Comparison of ENCODE assay signal across 8 cellular contexts in genomic region chr10:119207713-119208552, GRCh38. TPM values are rescaled to one million over a fixed set of nuclear protein-coding genes. Genes with fewer than 3 reads are reported as not detected.
DNase-seq lines count a peak whose midpoint lies in the region; ATAC-seq, FAIRE-seq and TF ChIP-seq lines count a peak whose summit lies in the region.

No MANE protein-coding gene starts in this region.

- TF ChIP-seq EP300 in HepG2 (IDR thresholded peaks at IDR 0.05; ENCODE audit: low read depth in 2 of 2, low read length in 2 of 2) (no peak), HepG2 (CRISPR knock-in tag; IDR thresholded peaks at IDR 0.05; ENCODE audit: borderline replicate concordance) (no peak)

- H3K27ac ChIP-seq in Karpas-422 (ENCODE audit: low read length) (peak overlapping the region; percentile 34; the same call in 1 of the 2 replicates), HepG2 (ENCODE audit: extremely low read length, insufficient read depth, low read length) (peak overlapping the region; percentile 71)

- no TSS peak for BruUV-seq in HepG2 (replicated peaks; lab: Mats Ljungman, UMichigan)

- intact Hi-C loops in HepG2 (cut with micrococcal nuclease; ENCODE audit: unreplicated experiment): loop anchor here (2.0 kb wide), 1 partner anchor 115 kb away; no protein-coding TSS in a partner anchor

- DNase-seq in C1 segment of cervical spinal cord (lab: John Stamatoyannopoulos, UW) (peak in 10 of 14 donors; percentile 25 to 75 (median 60)), Karpas-422 (peak; percentile 70), dermis blood vessel endothelial cell (peak; percentile 71), HepG2 (ENCODE audit: low spot score) (peak; percentile 65), GF-D8 (lab: John Stamatoyannopoulos, UW) (no peak)
- DNase-seq in activated CD4-positive, alpha-beta T cell treated with anti-CD3 and anti-CD28 coated beads for 1 hour: peak; percentile 23
- peak; percentile 42 for DNase-seq in stimulated activated CD4-positive, alpha-beta T cell treated with anti-CD3 and anti-CD28 coated beads, Interleukin-4, amount 100 ng/mL, for 24 hours

- FAIRE-seq in HepG2 (lab: Jason Lieb, UNC): peak; percentile 72

- H3K9me3 ChIP-seq in Karpas-422 (ENCODE audit: low read length) (no peaks in the 10 kb centered on the region), HepG2 (ENCODE audit: low read length) (no peaks in the 10 kb centered on the region)

- ATAC-seq in GM21447 (IDR thresholded peaks at IDR 0.05; ENCODE audit: unreplicated experiment) (peak; percentile 4), HepG2 (peak; percentile 52)

- in situ Hi-C loops in HepG2 (cut with HindIII; ENCODE audit: extremely low pct_ligation_motif_present, low pct_unique_long_range_greater_than_20kb): no loop called here

- H3K36me3 ChIP-seq in Karpas-422 (ENCODE audit: insufficient read depth, low read length): no peaks in the 10 kb centered on the region
- H3K36me3 ChIP-seq in HepG2 (replicated peaks in 1 of 2; ENCODE audit: control insufficient read depth in 1 of 2, insufficient read depth in 2 of 2, low read length in 2 of 2): peaks cover 0 to 6% of the 10 kb centered on the region in 2 experiments; a peak in 2 of 5 replicates

- TF ChIP-seq RAD21 in HepG2 (CRISPR knock-in tag; IDR thresholded peaks at IDR 0.05): no peak

- peak overlapping the region; percentile 90 for H3K4me3 ChIP-seq in Karpas-422 (ENCODE audit: low read length)
- H3K4me3 ChIP-seq in HepG2 (replicated peaks in 1 of 3; ENCODE audit: insufficient read depth in 1 of 3, low read depth in 2 of 3, low read length in 3 of 3): peak overlapping the region; percentile 75 to 97 (median 95)

- H3K79me2 ChIP-seq in Karpas-422 (ENCODE audit: low read length) (no peaks in the 10 kb centered on the region), HepG2 (ENCODE audit: insufficient read depth, low read length) (peaks cover 37% of the 10 kb centered on the region)

- POLR2A ChIA-PET in HepG2 (lab: Yijun Ruan, JAX): interaction anchor here (0.6 to 5.2 kb wide), 20 partner anchors 10 to 237 kb away, joined by 3 to 51 read pairs (median 5); no protein-coding TSS in a partner anchor

- H3K4me1 ChIP-seq in Karpas-422 (ENCODE audit: low read length) (peaks cover 31% of the 10 kb centered on the region), HepG2 (ENCODE audit: insufficient read depth, low read length) (peaks cover 53% of the 10 kb centered on the region)

- WGBS in HepG2 (ENCODE audit: low lambda C conversion rate): 2% methylated on average over 27 of the region's 62 CpGs

- no peaks in the 10 kb centered on the region for H3K9me2 ChIP-seq in Karpas-422 (replicated peaks; ENCODE audit: insufficient read depth, low read length)

- no peaks in the 10 kb centered on the region for H3K27me3 ChIP-seq in Karpas-422 (ENCODE audit: low read length)
- H3K27me3 ChIP-seq in HepG2 (ENCODE audit: control insufficient read depth in 1 of 2, insufficient read depth in 2 of 2, low read length in 2 of 2): no peaks in the 10 kb centered on the region; a peak in 2 of 5 replicates

- H3K4me2 ChIP-seq in Karpas-422 (ENCODE audit: low read depth, low read length, poor library complexity, severe bottlenecking): peak overlapping the region; percentile 96
- peak overlapping the region; percentile 99 for H3K4me2 ChIP-seq in HepG2 (ENCODE audit: low read depth, low read length)

- H2AFZ ChIP-seq in Karpas-422 (ENCODE audit: low read length): peak overlapping the region; percentile 83
- H2AFZ ChIP-seq in HepG2 (ENCODE audit: low read length): no peak overlapping the region

- CTCF ChIA-PET in HepG2 (lab: Yijun Ruan, JAX; ENCODE audit: low intra/inter-chr PET ratio, low total read pairs): interaction anchor here (1.6 to 2.5 kb wide), 2 partner anchors 209 to 237 kb away, joined by 7 to 14 read pairs; no protein-coding TSS in a partner anchor

- peak overlapping the region; percentile 78 for H3K9ac ChIP-seq in Karpas-422 (ENCODE audit: low read length)
- H3K9ac ChIP-seq in HepG2 (ENCODE audit: insufficient read depth, low read depth, low read length): peak overlapping the region; percentile 71

- no peak for TF ChIP-seq POLR2A in HepG2 (IDR thresholded peaks at IDR 0.05; ENCODE audit: insufficient read depth in 1 of 2, low read depth in 2 of 2, low read length in 2 of 2)

- H4K20me1 ChIP-seq in Karpas-422 (ENCODE audit: insufficient read depth, low read depth, low read length) (no peaks in the 10 kb centered on the region), HepG2 (ENCODE audit: insufficient read depth, low read length) (no peaks in the 10 kb centered on the region)

- no peak for TF ChIP-seq CTCF in HepG2 (CRISPR knock-in tag; IDR thresholded peaks at IDR 0.05)

RNA-seq across cellular contexts. Expression of gene GRK5, which starts 0.6 kb away (rescaled TPM):
- 4.5 and 5.0 TPM in 2 replicates for total RNA-seq in Karpas-422 (2014; rRNA removed; shearing (Covaris generic); ENCODE audit: low replicate concordance)
- 47.0 and 57.9 TPM in 2 replicates for total RNA-seq in dermis blood vessel endothelial cell
- total RNA-seq in HepG2 (2016; rRNA removed; fragmentation: Illumina TruSeq; extraction: Trizol): 12.6 and 12.8 TPM in 2 replicates
- total RNA-seq in HepG2 (2016; cell fraction: cytosol; rRNA removed; fragmentation: Illumina TruSeq; extraction: Trizol; ENCODE audit: low read depth): 6.3 and 7.7 TPM in 2 replicates
- total RNA-seq in HepG2 (2016; cell fraction: insoluble cytoplasmic fraction; rRNA removed; fragmentation: Illumina TruSeq; extraction: Trizol): 11.4 and 13.0 TPM in 2 replicates
- 18.1 and 19.4 TPM in 2 replicates for total RNA-seq in HepG2 (2016; cell fraction: membrane; rRNA removed; fragmentation: Illumina TruSeq; extraction: Trizol)
- total RNA-seq in HepG2 (2016; cell fraction: nucleus; rRNA removed; fragmentation: Illumina TruSeq; extraction: Trizol): 6.4 and 8.1 TPM in 2 replicates
- 10.4 and 11.5 TPM in 2 replicates for polyA plus RNA-seq in HepG2 (2011; rRNA removed)
- 10.0 and 11.4 TPM in 2 replicates for polyA plus RNA-seq in HepG2 (2011; cell fraction: cytosol; rRNA removed)
- polyA plus RNA-seq in HepG2 (2011; cell fraction: nucleus; rRNA removed): 11.8 and 12.9 TPM in 2 replicates
- polyA plus RNA-seq in HepG2 (2012): 10.9 and 14.3 TPM in 2 replicates
- polyA plus RNA-seq in HepG2 (2016; cell fraction: cytosol; fragmentation: Illumina TruSeq; extraction: Trizol; ENCODE audit: low read depth): 7.6 and 7.7 TPM in 2 replicates
- 14.0 and 15.2 TPM in 2 replicates for polyA plus RNA-seq in HepG2 (2016; cell fraction: insoluble cytoplasmic fraction; fragmentation: Illumina TruSeq; extraction: Trizol; ENCODE audit: low read depth)
- 16.0 and 16.9 TPM in 2 replicates for polyA plus RNA-seq in HepG2 (2016; cell fraction: membrane; fragmentation: Illumina TruSeq; extraction: Trizol; ENCODE audit: low read depth)
- polyA plus RNA-seq in HepG2 (2016; cell fraction: nucleus; fragmentation: Illumina TruSeq; extraction: Trizol; ENCODE audit: insufficient read depth, low read depth): 15.4 and 17.0 TPM in 2 replicates
- 5.5 and 9.4 TPM in 2 replicates for polyA minus RNA-seq in HepG2 (2011; rRNA and poly(A)+ RNA removed; ENCODE audit: low replicate concordance)
- polyA minus RNA-seq in HepG2 (2011; cell fraction: cytosol; rRNA and poly(A)+ RNA removed): 5.5 and 8.2 TPM in 2 replicates
- 5.2 and 6.5 TPM in 2 replicates for polyA minus RNA-seq in HepG2 (2011; cell fraction: nucleus; rRNA and poly(A)+ RNA removed)

RNA-seq across cellular contexts. Expression of gene PRDX3, which starts 29.3 kb away (rescaled TPM):
- 88.4 and 293 TPM in 2 replicates for total RNA-seq in Karpas-422 (2014; rRNA removed; shearing (Covaris generic); ENCODE audit: low replicate concordance)
- total RNA-seq in dermis blood vessel endothelial cell (158 and 231 TPM in 2 replicates), HepG2 (2016; rRNA removed; fragmentation: Illumina TruSeq; extraction: Trizol) (407 and 643 TPM in 2 replicates)
- total RNA-seq in HepG2 (2016; cell fraction: cytosol; rRNA removed; fragmentation: Illumina TruSeq; extraction: Trizol; ENCODE audit: low read depth): 38.1 and 38.2 TPM in 2 replicates
- 410 and 682 TPM in 2 replicates for total RNA-seq in HepG2 (2016; cell fraction: insoluble cytoplasmic fraction; rRNA removed; fragmentation: Illumina TruSeq; extraction: Trizol)
- total RNA-seq in HepG2 (2016; cell fraction: membrane; rRNA removed; fragmentation: Illumina TruSeq; extraction: Trizol): 107 and 113 TPM in 2 replicates
- total RNA-seq in HepG2 (2016; cell fraction: nucleus; rRNA removed; fragmentation: Illumina TruSeq; extraction: Trizol): 156 and 165 TPM in 2 replicates
- polyA plus RNA-seq in HepG2 (2011; rRNA removed): 422 and 565 TPM in 2 replicates
- polyA plus RNA-seq in HepG2 (2011; cell fraction: cytosol; rRNA removed): 232 and 280 TPM in 2 replicates
- 67.2 and 84.0 TPM in 2 replicates for polyA plus RNA-seq in HepG2 (2011; cell fraction: nucleus; rRNA removed)
- 200 and 294 TPM in 2 replicates for polyA plus RNA-seq in HepG2 (2012)
- polyA plus RNA-seq in HepG2 (2016; cell fraction: cytosol; fragmentation: Illumina TruSeq; extraction: Trizol; ENCODE audit: low read depth): 38.1 and 38.3 TPM in 2 replicates
- polyA plus RNA-seq in HepG2 (2016; cell fraction: insoluble cytoplasmic fraction; fragmentation: Illumina TruSeq; extraction: Trizol; ENCODE audit: low read depth): 634 and 704 TPM in 2 replicates
- polyA plus RNA-seq in HepG2 (2016; cell fraction: membrane; fragmentation: Illumina TruSeq; extraction: Trizol; ENCODE audit: low read depth): 89.6 and 90.4 TPM in 2 replicates
- polyA plus RNA-seq in HepG2 (2016; cell fraction: nucleus; fragmentation: Illumina TruSeq; extraction: Trizol; ENCODE audit: insufficient read depth, low read depth): 227 and 242 TPM in 2 replicates
- 468 and 479 TPM in 2 replicates for polyA minus RNA-seq in HepG2 (2011; rRNA and poly(A)+ RNA removed; ENCODE audit: low replicate concordance)
- 135 and 138 TPM in 2 replicates for polyA minus RNA-seq in HepG2 (2011; cell fraction: cytosol; rRNA and poly(A)+ RNA removed)
- 69.5 and 85.7 TPM in 2 replicates for polyA minus RNA-seq in HepG2 (2011; cell fraction: nucleus; rRNA and poly(A)+ RNA removed)

RNA-seq across cellular contexts. Expression of gene SFXN4, which starts 42.4 kb away (rescaled TPM):
- total RNA-seq in Karpas-422 (2014; rRNA removed; shearing (Covaris generic); ENCODE audit: low replicate concordance): 43.7 and 48.2 TPM in 2 replicates
- total RNA-seq in dermis blood vessel endothelial cell (9.4 and 14.6 TPM in 2 replicates), HepG2 (2016; rRNA removed; fragmentation: Illumina TruSeq; extraction: Trizol) (47.4 and 64.9 TPM in 2 replicates)
- total RNA-seq in HepG2 (2016; cell fraction: cytosol; rRNA removed; fragmentation: Illumina TruSeq; extraction: Trizol; ENCODE audit: low read depth): 71.2 and 73.7 TPM in 2 replicates
- total RNA-seq in HepG2 (2016; cell fraction: insoluble cytoplasmic fraction; rRNA removed; fragmentation: Illumina TruSeq; extraction: Trizol): 55.2 and 66.3 TPM in 2 replicates
- total RNA-seq in HepG2 (2016; cell fraction: membrane; rRNA removed; fragmentation: Illumina TruSeq; extraction: Trizol): 75.6 and 82.1 TPM in 2 replicates
- total RNA-seq in HepG2 (2016; cell fraction: nucleus; rRNA removed; fragmentation: Illumina TruSeq; extraction: Trizol): 39.7 and 50.2 TPM in 2 replicates
- 44.6 and 47.7 TPM in 2 replicates for polyA plus RNA-seq in HepG2 (2011; rRNA removed)
- polyA plus RNA-seq in HepG2 (2011; cell fraction: cytosol; rRNA removed): 31.1 and 39.7 TPM in 2 replicates
- polyA plus RNA-seq in HepG2 (2011; cell fraction: nucleus; rRNA removed): 45.5 and 47.7 TPM in 2 replicates
- 32.0 and 35.6 TPM in 2 replicates for polyA plus RNA-seq in HepG2 (2012)
- 63.0 and 72.7 TPM in 2 replicates for polyA plus RNA-seq in HepG2 (2016; cell fraction: cytosol; fragmentation: Illumina TruSeq; extraction: Trizol; ENCODE audit: low read depth)
- polyA plus RNA-seq in HepG2 (2016; cell fraction: insoluble cytoplasmic fraction; fragmentation: Illumina TruSeq; extraction: Trizol; ENCODE audit: low read depth): 42.6 and 43.4 TPM in 2 replicates
- polyA plus RNA-seq in HepG2 (2016; cell fraction: membrane; fragmentation: Illumina TruSeq; extraction: Trizol; ENCODE audit: low read depth): 56.9 and 60.5 TPM in 2 replicates
- polyA plus RNA-seq in HepG2 (2016; cell fraction: nucleus; fragmentation: Illumina TruSeq; extraction: Trizol; ENCODE audit: insufficient read depth, low read depth): 62.6 and 72.4 TPM in 2 replicates
- 25.6 and 27.5 TPM in 2 replicates for polyA minus RNA-seq in HepG2 (2011; rRNA and poly(A)+ RNA removed; ENCODE audit: low replicate concordance)
- 19.2 and 19.8 TPM in 2 replicates for polyA minus RNA-seq in HepG2 (2011; cell fraction: cytosol; rRNA and poly(A)+ RNA removed)
- polyA minus RNA-seq in HepG2 (2011; cell fraction: nucleus; rRNA and poly(A)+ RNA removed): 21.6 and 26.9 TPM in 2 replicates
